8 cellular contexts compared by ENCODE assay signal in genomic region chr5:172835246-172836030, GRCh38. TPM values are rescaled to one million over a fixed set of nuclear protein-coding genes. Genes with fewer than 3 reads are reported as not detected.
DNase-seq lines count a peak whose midpoint lies in the region; ATAC-seq and TF ChIP-seq lines count a peak whose summit lies in the region.

No MANE protein-coding gene starts in this region.

- H3K4me3 ChIP-seq in Loucy (ENCODE audit: low read length, poor library complexity, severe bottlenecking) (peak overlapping the region; percentile 90), ectodermal cell (ENCODE audit: insufficient read depth, low read depth, low read length) (peak overlapping the region; percentile 80)

- peak overlapping the region; percentile 98 for H3K4me2 ChIP-seq in Loucy (ENCODE audit: low read depth, low read length, poor library complexity, severe bottlenecking)

- H3K27ac Mint-ChIP-seq in CD14-positive monocyte (peak overlapping the region; percentile 57 to 91 (median 88)), neural crest cell (ENCODE audit: unreplicated experiment) (peak overlapping the region; percentile 81)

- H3K27me3 Mint-ChIP-seq in CD14-positive monocyte (ENCODE audit: low read depth in 3 of 3) = peaks cover 0 to 2% (median 1%) of the 10 kb centered on the region in 3 donors
- no peaks in the 10 kb centered on the region for H3K27me3 Mint-ChIP-seq in neural crest cell (ENCODE audit: low read depth)

- DNase-seq in CD14-positive monocyte (ENCODE audit: low spot score) (no peak), neural crest cell (ENCODE audit: low read depth, low spot score) (no peak), NCI-H2029 (lab: John Stamatoyannopoulos, UW) (no peak), NCI-H524 (lab: John Stamatoyannopoulos, UW) (no peak)
- no peak for DNase-seq in effector CD8-positive, alpha-beta T cell (lab: John Stamatoyannopoulos, UW)

- H3K9me2 ChIP-seq in Loucy (replicated peaks; ENCODE audit: low read depth, low read length) = no peaks in the 10 kb centered on the region

- H3K36me3 ChIP-seq in Loucy (ENCODE audit: insufficient read depth, low read length) = no peaks in the 10 kb centered on the region
- no peaks in the 10 kb centered on the region for H3K36me3 ChIP-seq in ectodermal cell (ENCODE audit: control insufficient read depth, insufficient read depth, low read length)

- peak overlapping the region; percentile 96 for H3K9ac ChIP-seq in Loucy (ENCODE audit: low read depth, low read length, poor library complexity, severe bottlenecking)

- intact Hi-C loops in CD14-positive monocyte (cut with micrococcal nuclease) = loop anchor here (2.0 to 10.0 kb wide), 4 partner anchors 53 to 121 kb away; partner anchors contain the start of gene DUSP1 (in 1 of the 2)

- no peaks in the 10 kb centered on the region for H4K20me1 ChIP-seq in Loucy (ENCODE audit: insufficient read depth, low read length, poor library complexity, severe bottlenecking)

- H3K9me3 Mint-ChIP-seq in CD14-positive monocyte = no peaks in the 10 kb centered on the region
- no peaks in the 10 kb centered on the region for H3K9me3 Mint-ChIP-seq in neural crest cell

- H3F3A ChIP-seq in Loucy (ENCODE audit: low read depth) = 0 out of 2 replicates have a peak, but pooled peaks cover 6% of the 10 kb centered on the region

- H3K4me1 Mint-ChIP-seq in CD14-positive monocyte (peaks cover 58% of the 10 kb centered on the region), neural crest cell (peaks cover 32% of the 10 kb centered on the region)

- no peak for ATAC-seq in HG02840 (IDR thresholded peaks at IDR 0.05; ENCODE audit: low FRiP score, unreplicated experiment)

- H3K9me3 ChIP-seq in Loucy (ENCODE audit: insufficient read depth, low read depth, low read length) (no peaks in the 10 kb centered on the region), ectodermal cell (ENCODE audit: control insufficient read depth, low read length) (no peaks in the 10 kb centered on the region)

- peaks cover 56% of the 10 kb centered on the region for H3K79me2 ChIP-seq in Loucy (ENCODE audit: insufficient read depth, low read length)

- H3K36me3 Mint-ChIP-seq in CD14-positive monocyte = peaks cover 15 to 25% of the 10 kb centered on the region in 2 donors
- H3K36me3 Mint-ChIP-seq in neural crest cell (ENCODE audit: low read depth) = no peaks in the 10 kb centered on the region

- no peak overlapping the region for H2AFZ ChIP-seq in Loucy (ENCODE audit: low read length)

- TF ChIP-seq CTCF in CD14-positive monocyte (IDR thresholded peaks at IDR 0.05) (no peak), Loucy (conservative IDR thresholded peaks at IDR 0.05; ENCODE audit: low read length) (no peak), neural crest cell (conservative IDR thresholded peaks at IDR 0.05) (no peak)

- H3K4me3 Mint-ChIP-seq in CD14-positive monocyte = peak overlapping the region; percentile 85 to 91
- H3K4me3 Mint-ChIP-seq in neural crest cell = peak overlapping the region; percentile 90

- WGBS in ectodermal cell, 2 experiments = 85 to 88% methylated on average over 16 of the region's 16 CpGs

- H3K27ac ChIP-seq in ectodermal cell (ENCODE audit: insufficient read depth, low read depth, low read length, poor library complexity, severe bottlenecking) = no peak overlapping the region

- H3K4me1 ChIP-seq in Loucy (ENCODE audit: insufficient read depth, low read length, poor library complexity, severe bottlenecking) (peaks cover 21% of the 10 kb centered on the region), ectodermal cell (ENCODE audit: control insufficient read depth, insufficient read depth, low read length) (peaks cover 18% of the 10 kb centered on the region)

- no peaks in the 10 kb centered on the region for H3K27me3 ChIP-seq in Loucy (ENCODE audit: insufficient read depth, low read length, poor library complexity, severe bottlenecking)
- no peaks in the 10 kb centered on the region for H3K27me3 ChIP-seq in ectodermal cell (ENCODE audit: control insufficient read depth, insufficient read depth, low read length, poor library complexity, severe bottlenecking)

RNA-seq across cellular contexts. Expression of gene ERGIC1, which starts 1.4 kb away (rescaled TPM):
- 10 to 100 TPM; 28.3 to 34.1 TPM for polyA plus RNA-seq in CD14-positive monocyte
- polyA plus RNA-seq in ectodermal cell (2013, experiment 1 of 4) = 87.1 TPM
- polyA plus RNA-seq in ectodermal cell (2013, experiment 2 of 4) = 92.4 TPM
- polyA plus RNA-seq in ectodermal cell (2013, experiment 3 of 4) = 54.9 TPM
- 65.3 TPM for polyA plus RNA-seq in ectodermal cell (2013, experiment 4 of 4)
- 106 and 108 TPM in 2 replicates for total RNA-seq in neural crest cell
